Comparison of ENCODE assay signal across 11 cellular contexts in genomic region chr6:140809694-140810101, GRCh38.
DNase-seq lines count a peak whose midpoint lies in the region; ATAC-seq and TF ChIP-seq lines count a peak whose summit lies in the region.
"Had no signal": no experiment of that assay in that cellular context is flagged by ENCODE, and none has a peak within 500 bp of the region (broad histone marks: within the 10 kb centered on the region; RNA-seq: fewer than 3 reads in every experiment).

No MANE protein-coding gene starts in this region.

- peaks cover 3% of the 10 kb centered on the region for H3K27me3 Mint-ChIP-seq in activated CD8-positive, alpha-beta T cell treated with anti-CD3 and anti-CD28 coated beads, Interleukin-2, amount 10 ng/mL, durations not matched to agents 7 days and 5 days (ENCODE audit: low read depth)

- no peak for TF ChIP-seq CTCF in GM10266 (IDR thresholded peaks at IDR 0.05; ENCODE audit: control insufficient read depth, insufficient read depth, low read depth, missing control alignments)

- peaks cover 14% of the 10 kb centered on the region for H3K4me1 Mint-ChIP-seq in activated CD8-positive, alpha-beta T cell treated with anti-CD3 and anti-CD28 coated beads, Interleukin-2, amount 10 ng/mL, durations not matched to agents 7 days and 5 days (ENCODE audit: low read depth)

- ATAC-seq in GM19452 (IDR thresholded peaks at IDR 0.05; ENCODE audit: unreplicated experiment) = peak; percentile 83
- peak; percentile 80 for ATAC-seq in HG03097 (IDR thresholded peaks at IDR 0.05; ENCODE audit: low FRiP score, unreplicated experiment)
- peak; percentile 94 for ATAC-seq in activated CD8-positive, alpha-beta T cell treated with anti-CD3 and anti-CD28 coated beads, Interleukin-2, amount 10 ng/mL, durations not matched to agents 7 days and 5 days
- no peak for ATAC-seq in GM21528 (IDR thresholded peaks at IDR 0.05; ENCODE audit: low FRiP score, unreplicated experiment)

- CTCF ChIA-PET in activated CD8-positive, alpha-beta T cell treated with anti-CD3 and anti-CD28 coated beads, Interleukin-2, amount 10 ng/mL, durations not matched to agents 7 days and 5 days (lab: Charles Lee) = no interaction called here

- peak overlapping the region; percentile 28 for H3K4me3 Mint-ChIP-seq in activated CD8-positive, alpha-beta T cell treated with anti-CD3 and anti-CD28 coated beads, Interleukin-2, amount 10 ng/mL, durations not matched to agents 7 days and 5 days
- H3K4me3 Mint-ChIP-seq: CD4-positive, alpha-beta memory T cell had no signal

- DNase-seq in GM10266 (ENCODE audit: extremely low spot score) = peak; percentile 18
- DNase-seq in activated CD8-positive, alpha-beta T cell treated with anti-CD3 and anti-CD28 coated beads, Interleukin-2, amount 10 ng/mL, durations not matched to agents 7 days and 5 days = no peak
- no peak for DNase-seq in NCI-H748 treated with DMSO at 0.1 percent for 48 hours (lab: John Stamatoyannopoulos, UW)
- no peak for DNase-seq in HuH-7.5 (ENCODE audit: low spot score)
- DNase-seq in NCI-H128 (lab: John Stamatoyannopoulos, UW; ENCODE audit: unreplicated experiment) = no peak
- DNase-seq: NCI-H526, WERI-Rb-1 had no signal

- H3K9me3 Mint-ChIP-seq in activated CD8-positive, alpha-beta T cell treated with anti-CD3 and anti-CD28 coated beads, Interleukin-2, amount 10 ng/mL, durations not matched to agents 7 days and 5 days (ENCODE audit: insufficient read depth) = no peaks in the 10 kb centered on the region

- POLR2A ChIA-PET in activated CD8-positive, alpha-beta T cell treated with anti-CD3 and anti-CD28 coated beads, Interleukin-2, amount 10 ng/mL, durations not matched to agents 7 days and 5 days (lab: Charles Lee) = no interaction called here

- no peaks in the 10 kb centered on the region for H3K36me3 Mint-ChIP-seq in activated CD8-positive, alpha-beta T cell treated with anti-CD3 and anti-CD28 coated beads, Interleukin-2, amount 10 ng/mL, durations not matched to agents 7 days and 5 days (ENCODE audit: low read depth)
- H3K36me3 Mint-ChIP-seq: CD4-positive, alpha-beta memory T cell had no signal

- no peak overlapping the region for H3K27ac Mint-ChIP-seq in activated CD8-positive, alpha-beta T cell treated with anti-CD3 and anti-CD28 coated beads, Interleukin-2, amount 10 ng/mL, durations not matched to agents 7 days and 5 days
- H3K27ac Mint-ChIP-seq: CD4-positive, alpha-beta memory T cell had no signal
